ENCODE assay signal across 25 cellular contexts in the genomic region with DNA sequence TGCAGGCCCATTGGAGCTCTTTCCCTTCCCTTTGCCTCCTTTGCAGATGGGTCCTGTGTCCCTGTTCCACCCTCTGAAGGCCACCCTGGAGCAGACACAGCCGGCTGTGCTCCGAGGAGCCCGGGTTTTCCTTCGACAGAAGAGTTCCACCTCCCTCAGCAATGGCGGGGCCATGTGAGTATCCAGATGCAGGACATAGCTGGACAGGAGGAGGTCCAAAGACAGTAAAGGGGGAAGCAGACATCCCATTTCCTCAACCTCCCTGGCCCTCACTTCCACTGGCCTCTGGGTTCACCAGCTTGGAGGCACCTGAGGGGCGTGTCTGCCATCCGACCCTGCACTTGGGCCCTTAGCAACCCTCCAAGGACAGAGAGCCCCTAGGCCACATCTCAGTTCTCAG.
"Had no signal": no experiment of that assay in that cellular context is flagged by ENCODE, and none has a peak within 500 bp of the region (broad histone marks: within the 10 kb centered on the region; RNA-seq: fewer than 3 reads in every experiment).

No MANE protein-coding gene starts in this region.

- H3K27ac ChIP-seq: body of pancreas, cardiac muscle cell, heart right ventricle, lower lobe of right lung, neural progenitor cell, prostate gland, thyroid gland had no signal

- H3K4me3 Mint-ChIP-seq: activated B cell treated with CpG ODN at 0.5 μM for 24 hours; activated CD4-positive, alpha-beta T cell treated with anti-CD3 and anti-CD28 coated beads for 36 hours; activated T-cell treated with anti-CD3 and anti-CD28 coated beads, Interleukin-2, amount 50 U/mL, for 24 hours; activated T-helper 17 cell treated with anti-CD3 and anti-CD28 coated beads, Interleukin-2, amount 50 U/mL, for 72 hours; naive B cell; neural progenitor cell had no signal

- H3K4me1 Mint-ChIP-seq: activated B cell treated with CpG ODN at 0.5 μM for 24 hours; activated CD4-positive, alpha-beta T cell treated with anti-CD3 and anti-CD28 coated beads for 36 hours; activated T-helper 17 cell treated with anti-CD3 and anti-CD28 coated beads, Interleukin-2, amount 50 U/mL, for 72 hours; neural progenitor cell had no signal

- DNase-seq: activated B cell treated with CpG ODN at 0.5 μM for 24 hours; activated CD4-positive, alpha-beta T cell treated with anti-CD3 and anti-CD28 coated beads for 36 hours; activated CD4-positive, alpha-beta T cell treated with anti-CD3 and anti-CD28 coated beads, Interleukin-2, amount 50 U/mL, for 4 hours; activated CD8-positive, alpha-beta memory T cell treated with anti-CD3 and anti-CD28 coated beads for 24 hours; activated CD8-positive, alpha-beta memory T cell treated with anti-CD3 and anti-CD28 coated beads, Interleukin-2, amount 50 U/mL, for 4 hours; activated naive CD4-positive, alpha-beta T cell treated with Interleukin-2 at 50 U/mL for 16 hours; activated T-cell treated with anti-CD3 and anti-CD28 coated beads, Interleukin-2, amount 50 U/mL, for 24 hours; anterior cingulate cortex; body of pancreas; dermis blood vessel endothelial cell; effector CD8-positive, alpha-beta T cell; erythroblast; foreskin fibroblast; heart right ventricle; lower lobe of right lung; mesendoderm; naive B cell; stimulated activated CD4-positive, alpha-beta T cell treated with anti-CD3 and anti-CD28 coated beads, Interleukin-4, amount 100 ng/mL, for 4 hours; stimulated activated naive CD8-positive, alpha-beta T cell treated with anti-CD3 and anti-CD28 coated beads, Interleukin-15, Interleukin-2, amounts not matched to agents 100 U/mL and 50 U/mL, for 24 hours; substantia nigra; thyroid gland had no signal

- H3K27ac Mint-ChIP-seq: activated B cell treated with CpG ODN at 0.5 μM for 24 hours; activated CD4-positive, alpha-beta T cell treated with anti-CD3 and anti-CD28 coated beads for 36 hours; activated T-cell treated with anti-CD3 and anti-CD28 coated beads, Interleukin-2, amount 50 U/mL, for 24 hours; activated T-helper 17 cell treated with anti-CD3 and anti-CD28 coated beads, Interleukin-2, amount 50 U/mL, for 72 hours; neural progenitor cell had no signal

- H3K4me3 ChIP-seq: body of pancreas, cardiac muscle cell, heart right ventricle, lower lobe of right lung, neural progenitor cell, prostate gland, thyroid gland had no signal

- ATAC-seq: activated CD4-positive, alpha-beta T cell treated with anti-CD3 and anti-CD28 coated beads for 36 hours; activated T-helper 17 cell treated with anti-CD3 and anti-CD28 coated beads, Interleukin-2, amount 50 U/mL, for 72 hours; body of pancreas; heart right ventricle; lower lobe of right lung; stimulated activated naive CD8-positive, alpha-beta T cell treated with anti-CD3 and anti-CD28 coated beads, Interleukin-15, Interleukin-2, amounts not matched to agents 100 U/mL and 50 U/mL, for 24 hours had no signal

- H3K9me3 Mint-ChIP-seq: activated B cell treated with CpG ODN at 0.5 μM for 24 hours; activated T-cell treated with anti-CD3 and anti-CD28 coated beads, Interleukin-2, amount 50 U/mL, for 24 hours; activated T-helper 17 cell treated with anti-CD3 and anti-CD28 coated beads, Interleukin-2, amount 50 U/mL, for 72 hours; naive B cell had no signal

- H3K36me3 Mint-ChIP-seq: naive B cell, neural progenitor cell had no signal
